Comparison of ENCODE assay signal across 1 cellular context in genomic region chr17:67824735-67825626, GRCh38.
TF ChIP-seq lines count a peak whose summit lies in the region.

A gene with protein sequence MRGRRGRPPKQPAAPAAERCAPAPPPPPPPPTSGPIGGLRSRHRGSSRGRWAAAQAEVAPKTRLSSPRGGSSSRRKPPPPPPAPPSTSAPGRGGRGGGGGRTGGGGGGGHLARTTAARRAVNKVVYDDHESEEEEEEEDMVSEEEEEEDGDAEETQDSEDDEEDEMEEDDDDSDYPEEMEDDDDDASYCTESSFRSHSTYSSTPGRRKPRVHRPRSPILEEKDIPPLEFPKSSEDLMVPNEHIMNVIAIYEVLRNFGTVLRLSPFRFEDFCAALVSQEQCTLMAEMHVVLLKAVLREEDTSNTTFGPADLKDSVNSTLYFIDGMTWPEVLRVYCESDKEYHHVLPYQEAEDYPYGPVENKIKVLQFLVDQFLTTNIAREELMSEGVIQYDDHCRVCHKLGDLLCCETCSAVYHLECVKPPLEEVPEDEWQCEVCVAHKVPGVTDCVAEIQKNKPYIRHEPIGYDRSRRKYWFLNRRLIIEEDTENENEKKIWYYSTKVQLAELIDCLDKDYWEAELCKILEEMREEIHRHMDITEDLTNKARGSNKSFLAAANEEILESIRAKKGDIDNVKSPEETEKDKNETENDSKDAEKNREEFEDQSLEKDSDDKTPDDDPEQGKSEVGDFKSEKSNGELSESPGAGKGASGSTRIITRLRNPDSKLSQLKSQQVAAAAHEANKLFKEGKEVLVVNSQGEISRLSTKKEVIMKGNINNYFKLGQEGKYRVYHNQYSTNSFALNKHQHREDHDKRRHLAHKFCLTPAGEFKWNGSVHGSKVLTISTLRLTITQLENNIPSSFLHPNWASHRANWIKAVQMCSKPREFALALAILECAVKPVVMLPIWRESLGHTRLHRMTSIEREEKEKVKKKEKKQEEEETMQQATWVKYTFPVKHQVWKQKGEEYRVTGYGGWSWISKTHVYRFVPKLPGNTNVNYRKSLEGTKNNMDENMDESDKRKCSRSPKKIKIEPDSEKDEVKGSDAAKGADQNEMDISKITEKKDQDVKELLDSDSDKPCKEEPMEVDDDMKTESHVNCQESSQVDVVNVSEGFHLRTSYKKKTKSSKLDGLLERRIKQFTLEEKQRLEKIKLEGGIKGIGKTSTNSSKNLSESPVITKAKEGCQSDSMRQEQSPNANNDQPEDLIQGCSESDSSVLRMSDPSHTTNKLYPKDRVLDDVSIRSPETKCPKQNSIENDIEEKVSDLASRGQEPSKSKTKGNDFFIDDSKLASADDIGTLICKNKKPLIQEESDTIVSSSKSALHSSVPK (N-terminal part only) (plus strand): TSS chr17:67825503. CDS start chr17:67825725, 222 bp downstream.

TF ChIP-seq in HepG2, 621 proteins besides CTCF, POLR2A, EP300 and RAD21 (continued from another document and continues in another):
- TF ChIP-seq JDP2 (CRISPR knock-in tag; IDR thresholded peaks at IDR 0.05; ENCODE audit: borderline replicate concordance) (no peak; the same call in 1 of the 2 replicates), TSC22D2 (CRISPR knock-in tag; IDR thresholded peaks at IDR 0.05; ENCODE audit: borderline replicate concordance) (0 out of 2 replicates have a peak, but pooled peaks have one; percentile 89), BCL6 (CRISPR knock-in tag; IDR thresholded peaks at IDR 0.05) (peak; percentile 66), CCDC6 (CRISPR knock-in tag; IDR thresholded peaks at IDR 0.05) (peak; percentile 97), ZBTB3 (CRISPR knock-in tag; IDR thresholded peaks at IDR 0.05; ENCODE audit: borderline replicate concordance, low read depth) (no peak), NCOA5 (CRISPR knock-in tag; IDR thresholded peaks at IDR 0.05) (no peak), CSRNP1 (CRISPR knock-in tag; IDR thresholded peaks at IDR 0.05) (peak; percentile 63; the same call in 1 of the 2 replicates), ZNF546 (CRISPR knock-in tag; conservative IDR thresholded peaks at IDR 0.05) (no peak), KLF9 (CRISPR knock-in tag; IDR thresholded peaks at IDR 0.05; ENCODE audit: low read depth) (0 out of 2 replicates have a peak, but pooled peaks have one; percentile 64), PBX2 (CRISPR knock-in tag; IDR thresholded peaks at IDR 0.05) (no peak), GABPA (IDR thresholded peaks at IDR 0.05; ENCODE audit: low read depth, low read length) (no peak), GABPA (CRISPR knock-in tag; IDR thresholded peaks at IDR 0.05; ENCODE audit: low read depth) (no peak), ZNF841 (CRISPR knock-in tag; IDR thresholded peaks at IDR 0.05; ENCODE audit: borderline replicate concordance) (no peak), NR2F2 (IDR thresholded peaks at IDR 0.05; ENCODE audit: borderline replicate concordance, low read depth) (peak; percentile 30; the same call in 1 of the 2 replicates), ZNF333 (CRISPR knock-in tag; IDR thresholded peaks at IDR 0.05; ENCODE audit: borderline replicate concordance) (no peak), ZNF317 (CRISPR knock-in tag; IDR thresholded peaks at IDR 0.05) (no peak), NAIF1 (CRISPR knock-in tag; IDR thresholded peaks at IDR 0.05; ENCODE audit: borderline replicate concordance) (peak; percentile 80; the same call in 1 of the 2 replicates), ZNF30 (CRISPR knock-in tag; IDR thresholded peaks at IDR 0.05) (no peak), ZNF652 (CRISPR knock-in tag; IDR thresholded peaks at IDR 0.05; ENCODE audit: borderline replicate concordance, low read depth) (no peak), CENPX (CRISPR knock-in tag; IDR thresholded peaks at IDR 0.05) (no peak), HNF4G (IDR thresholded peaks at IDR 0.05; ENCODE audit: borderline replicate concordance, low read depth, low read length) (no peak), HNF4G (CRISPR knock-in tag; IDR thresholded peaks at IDR 0.05; ENCODE audit: borderline replicate concordance, low read depth) (0 out of 2 replicates have a peak, but pooled peaks have one; percentile 52), RFX5 (IDR thresholded peaks at IDR 0.05; ENCODE audit: low read depth, low read length) (peak; percentile 46; the same call in 1 of the 2 replicates), HNRNPK (IDR thresholded peaks at IDR 0.05; ENCODE audit: low read depth, low read length, poor library complexity, severe bottlenecking) (peak; percentile 80), MZF1 (CRISPR knock-in tag; IDR thresholded peaks at IDR 0.05; ENCODE audit: borderline replicate concordance) (no peak), MYNN (CRISPR knock-in tag; IDR thresholded peaks at IDR 0.05; ENCODE audit: low read depth) (peak; percentile 59; the same call in 1 of the 2 replicates), ELF4 (CRISPR knock-in tag; IDR thresholded peaks at IDR 0.05; ENCODE audit: borderline replicate concordance) (no peak), ZNF703 (CRISPR knock-in tag; IDR thresholded peaks at IDR 0.05; ENCODE audit: borderline replicate concordance) (no peak), NONO (IDR thresholded peaks at IDR 0.05) (no peak), NONO (CRISPR knock-in tag; conservative IDR thresholded peaks at IDR 0.05) (peak; percentile 84), GABPB1 (CRISPR knock-in tag; IDR thresholded peaks at IDR 0.05) (peak; percentile 81), GATA4 (IDR thresholded peaks at IDR 0.05; ENCODE audit: borderline replicate concordance, low read depth) (no peak), ZNF121 (CRISPR knock-in tag; IDR thresholded peaks at IDR 0.05) (0 out of 2 replicates have a peak, but pooled peaks have one; percentile 24), PAF1 (CRISPR knock-in tag; IDR thresholded peaks at IDR 0.05) (no peak), ZNF263 (CRISPR knock-in tag; IDR thresholded peaks at IDR 0.05) (peak; percentile 81), ZSCAN22 (CRISPR knock-in tag; IDR thresholded peaks at IDR 0.05) (no peak; the same call in 1 of the 2 replicates), HOXD1 (CRISPR knock-in tag; IDR thresholded peaks at IDR 0.05) (0 out of 2 replicates have a peak, but pooled peaks have one; percentile 27), ATRX (CRISPR knock-in tag; IDR thresholded peaks at IDR 0.05; ENCODE audit: borderline replicate concordance) (no peak), ZNF430 (CRISPR knock-in tag; IDR thresholded peaks at IDR 0.05) (peak; percentile 26), ZNF737 (CRISPR knock-in tag; IDR thresholded peaks at IDR 0.05; ENCODE audit: borderline replicate concordance) (no peak), IRX3 (CRISPR knock-in tag; IDR thresholded peaks at IDR 0.05; ENCODE audit: borderline replicate concordance, low read depth) (no peak; the same call in 1 of the 2 replicates), PHF21A (CRISPR knock-in tag; IDR thresholded peaks at IDR 0.05) (peak; percentile 74), ZNF160 (CRISPR knock-in tag; IDR thresholded peaks at IDR 0.05) (0 out of 2 replicates have a peak, but pooled peaks have one; percentile 57), RARG (CRISPR knock-in tag; IDR thresholded peaks at IDR 0.05; ENCODE audit: low read depth) (no peak), MED1 (CRISPR knock-in tag; IDR thresholded peaks at IDR 0.05) (peak; percentile 77), NFE2L1 (CRISPR knock-in tag; IDR thresholded peaks at IDR 0.05; ENCODE audit: borderline replicate concordance) (no peak), ZFAT (CRISPR knock-in tag; conservative IDR thresholded peaks at IDR 0.05) (no peak), JUND (CRISPR knock-in tag; IDR thresholded peaks at IDR 0.05) (no peak), AHR (CRISPR knock-in tag; IDR thresholded peaks at IDR 0.05) (peak; percentile 85; the same call in 1 of the 2 replicates), MEIS2 (CRISPR knock-in tag; IDR thresholded peaks at IDR 0.05) (no peak), DMAP1 (CRISPR knock-in tag; IDR thresholded peaks at IDR 0.05) (peak; percentile 49; the same call in 1 of the 2 replicates), IKZF4 (CRISPR knock-in tag; IDR thresholded peaks at IDR 0.05; ENCODE audit: borderline replicate concordance, low read depth, not compliant biosample characterization) (peak; percentile 26), DNMT1 (CRISPR knock-in tag; IDR thresholded peaks at IDR 0.05) (peak; percentile 91; the same call in 1 of the 2 replicates), FOXC1 (CRISPR knock-in tag; IDR thresholded peaks at IDR 0.05; ENCODE audit: borderline replicate concordance) (0 out of 2 replicates have a peak, but pooled peaks have one; percentile 24), ZNF460 (CRISPR knock-in tag; IDR thresholded peaks at IDR 0.05; ENCODE audit: borderline replicate concordance) (no peak), ZNF784 (CRISPR knock-in tag; IDR thresholded peaks at IDR 0.05; ENCODE audit: borderline replicate concordance) (0 out of 2 replicates have a peak, but pooled peaks have one; percentile 30), AGO2 (optimal IDR thresholded peaks at IDR 0.05; ENCODE audit: low read depth, low read length) (no peak), ZNF792 (CRISPR knock-in tag; IDR thresholded peaks at IDR 0.05) (peak; percentile 79; the same call in 1 of the 2 replicates)
- TF ChIP-seq, protein P1, sequence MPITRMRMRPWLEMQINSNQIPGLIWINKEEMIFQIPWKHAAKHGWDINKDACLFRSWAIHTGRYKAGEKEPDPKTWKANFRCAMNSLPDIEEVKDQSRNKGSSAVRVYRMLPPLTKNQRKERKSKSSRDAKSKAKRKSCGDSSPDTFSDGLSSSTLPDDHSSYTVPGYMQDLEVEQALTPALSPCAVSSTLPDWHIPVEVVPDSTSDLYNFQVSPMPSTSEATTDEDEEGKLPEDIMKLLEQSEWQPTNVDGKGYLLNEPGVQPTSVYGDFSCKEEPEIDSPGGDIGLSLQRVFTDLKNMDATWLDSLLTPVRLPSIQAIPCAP (CRISPR knock-in tag; IDR thresholded peaks at IDR 0.05; ENCODE audit: low read depth), result no peak; the same call in 1 of the 2 replicates
- TF ChIP-seq, protein P2, sequence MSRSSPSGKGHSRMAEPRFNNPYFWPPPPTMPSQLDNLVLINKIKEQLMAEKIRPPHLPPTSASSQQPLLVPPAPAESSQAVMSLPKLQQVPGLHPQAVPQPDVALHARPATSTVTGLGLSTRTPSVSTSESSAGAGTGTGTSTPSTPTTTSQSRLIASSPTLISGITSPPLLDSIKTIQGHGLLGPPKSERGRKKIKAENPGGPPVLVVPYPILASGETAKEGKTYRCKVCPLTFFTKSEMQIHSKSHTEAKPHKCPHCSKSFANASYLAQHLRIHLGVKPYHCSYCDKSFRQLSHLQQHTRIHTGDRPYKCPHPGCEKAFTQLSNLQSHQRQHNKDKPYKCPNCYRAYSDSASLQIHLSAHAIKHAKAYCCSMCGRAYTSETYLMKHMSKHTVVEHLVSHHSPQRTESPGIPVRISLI (CRISPR knock-in tag; IDR thresholded peaks at IDR 0.05; ENCODE audit: borderline replicate concordance), result no peak
- TF ChIP-seq, protein P3, sequence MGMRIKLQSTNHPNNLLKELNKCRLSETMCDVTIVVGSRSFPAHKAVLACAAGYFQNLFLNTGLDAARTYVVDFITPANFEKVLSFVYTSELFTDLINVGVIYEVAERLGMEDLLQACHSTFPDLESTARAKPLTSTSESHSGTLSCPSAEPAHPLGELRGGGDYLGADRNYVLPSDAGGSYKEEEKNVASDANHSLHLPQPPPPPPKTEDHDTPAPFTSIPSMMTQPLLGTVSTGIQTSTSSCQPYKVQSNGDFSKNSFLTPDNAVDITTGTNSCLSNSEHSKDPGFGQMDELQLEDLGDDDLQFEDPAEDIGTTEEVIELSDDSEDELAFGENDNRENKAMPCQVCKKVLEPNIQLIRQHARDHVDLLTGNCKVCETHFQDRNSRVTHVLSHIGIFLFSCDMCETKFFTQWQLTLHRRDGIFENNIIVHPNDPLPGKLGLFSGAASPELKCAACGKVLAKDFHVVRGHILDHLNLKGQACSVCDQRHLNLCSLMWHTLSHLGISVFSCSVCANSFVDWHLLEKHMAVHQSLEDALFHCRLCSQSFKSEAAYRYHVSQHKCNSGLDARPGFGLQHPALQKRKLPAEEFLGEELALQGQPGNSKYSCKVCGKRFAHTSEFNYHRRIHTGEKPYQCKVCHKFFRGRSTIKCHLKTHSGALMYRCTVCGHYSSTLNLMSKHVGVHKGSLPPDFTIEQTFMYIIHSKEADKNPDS (CRISPR knock-in tag; IDR thresholded peaks at IDR 0.05), result no peak; the same call in 1 of the 2 replicates
- TF ChIP-seq, protein P4, sequence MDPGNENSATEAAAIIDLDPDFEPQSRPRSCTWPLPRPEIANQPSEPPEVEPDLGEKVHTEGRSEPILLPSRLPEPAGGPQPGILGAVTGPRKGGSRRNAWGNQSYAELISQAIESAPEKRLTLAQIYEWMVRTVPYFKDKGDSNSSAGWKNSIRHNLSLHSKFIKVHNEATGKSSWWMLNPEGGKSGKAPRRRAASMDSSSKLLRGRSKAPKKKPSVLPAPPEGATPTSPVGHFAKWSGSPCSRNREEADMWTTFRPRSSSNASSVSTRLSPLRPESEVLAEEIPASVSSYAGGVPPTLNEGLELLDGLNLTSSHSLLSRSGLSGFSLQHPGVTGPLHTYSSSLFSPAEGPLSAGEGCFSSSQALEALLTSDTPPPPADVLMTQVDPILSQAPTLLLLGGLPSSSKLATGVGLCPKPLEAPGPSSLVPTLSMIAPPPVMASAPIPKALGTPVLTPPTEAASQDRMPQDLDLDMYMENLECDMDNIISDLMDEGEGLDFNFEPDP (CRISPR knock-in tag; conservative IDR thresholded peaks at IDR 0.05), result no peak
